8 cellular contexts compared by ENCODE assay signal in the genomic region with DNA sequence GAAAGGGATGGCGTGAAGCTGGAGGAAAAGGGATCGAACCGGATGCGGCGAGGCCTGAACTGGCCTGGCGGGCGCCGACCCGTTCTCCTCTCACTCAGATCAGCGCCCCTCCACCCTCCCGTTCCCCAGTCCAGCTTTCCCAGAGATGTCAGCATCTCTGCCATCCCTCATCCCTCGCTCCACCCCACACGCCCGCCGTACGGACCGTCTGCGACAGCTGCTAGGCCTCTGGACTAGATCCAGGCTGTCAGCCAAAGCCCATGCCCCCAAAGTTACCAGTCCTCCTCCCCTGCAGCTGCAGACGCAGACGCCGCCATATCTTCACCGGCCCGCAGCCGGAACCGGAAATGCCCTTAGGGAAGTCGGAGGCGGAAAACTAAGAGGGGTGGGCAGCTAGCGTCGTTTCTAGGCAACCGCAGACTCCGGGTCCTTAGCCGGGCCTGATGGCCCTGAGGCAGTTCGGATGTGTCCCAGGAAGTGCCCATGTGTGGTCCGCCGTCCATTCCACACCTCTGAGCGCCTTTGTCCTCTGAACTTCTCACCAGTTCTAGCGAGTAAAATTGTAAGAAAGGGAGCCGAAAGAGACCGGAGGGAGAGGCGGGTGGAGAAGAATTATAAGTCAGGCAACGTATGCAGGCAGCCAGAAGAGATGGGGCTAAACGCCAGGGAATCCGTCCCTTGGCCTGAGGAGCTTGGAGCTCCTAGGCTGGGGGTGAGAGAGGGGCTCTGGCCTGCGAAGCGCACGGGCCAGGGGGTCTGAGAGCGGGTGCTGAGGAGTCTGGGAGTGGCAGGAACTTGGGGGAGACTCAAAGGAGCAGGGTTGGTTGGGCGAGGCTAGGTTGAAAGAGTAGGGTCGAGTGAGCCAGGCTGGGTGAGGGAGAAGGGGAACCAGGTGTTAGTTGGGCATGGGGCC. TPM values are rescaled to one million over a fixed set of nuclear protein-coding genes. Genes with fewer than 3 reads are reported as not detected.
A peak's percentile ranks its signal among the peaks of the same experiment; 100 is the strongest.
DNase-seq lines count a peak whose midpoint lies in the region; ATAC-seq and TF ChIP-seq lines count a peak whose summit lies in the region.

A gene with protein sequence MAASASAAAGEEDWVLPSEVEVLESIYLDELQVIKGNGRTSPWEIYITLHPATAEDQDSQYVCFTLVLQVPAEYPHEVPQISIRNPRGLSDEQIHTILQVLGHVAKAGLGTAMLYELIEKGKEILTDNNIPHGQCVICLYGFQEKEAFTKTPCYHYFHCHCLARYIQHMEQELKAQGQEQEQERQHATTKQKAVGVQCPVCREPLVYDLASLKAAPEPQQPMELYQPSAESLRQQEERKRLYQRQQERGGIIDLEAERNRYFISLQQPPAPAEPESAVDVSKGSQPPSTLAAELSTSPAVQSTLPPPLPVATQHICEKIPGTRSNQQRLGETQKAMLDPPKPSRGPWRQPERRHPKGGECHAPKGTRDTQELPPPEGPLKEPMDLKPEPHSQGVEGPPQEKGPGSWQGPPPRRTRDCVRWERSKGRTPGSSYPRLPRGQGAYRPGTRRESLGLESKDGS (minus strand): TSS at position 349 of the 913 bp plus-strand sequence. CDS start 32 bp downstream, at position 317.
A gene with protein sequence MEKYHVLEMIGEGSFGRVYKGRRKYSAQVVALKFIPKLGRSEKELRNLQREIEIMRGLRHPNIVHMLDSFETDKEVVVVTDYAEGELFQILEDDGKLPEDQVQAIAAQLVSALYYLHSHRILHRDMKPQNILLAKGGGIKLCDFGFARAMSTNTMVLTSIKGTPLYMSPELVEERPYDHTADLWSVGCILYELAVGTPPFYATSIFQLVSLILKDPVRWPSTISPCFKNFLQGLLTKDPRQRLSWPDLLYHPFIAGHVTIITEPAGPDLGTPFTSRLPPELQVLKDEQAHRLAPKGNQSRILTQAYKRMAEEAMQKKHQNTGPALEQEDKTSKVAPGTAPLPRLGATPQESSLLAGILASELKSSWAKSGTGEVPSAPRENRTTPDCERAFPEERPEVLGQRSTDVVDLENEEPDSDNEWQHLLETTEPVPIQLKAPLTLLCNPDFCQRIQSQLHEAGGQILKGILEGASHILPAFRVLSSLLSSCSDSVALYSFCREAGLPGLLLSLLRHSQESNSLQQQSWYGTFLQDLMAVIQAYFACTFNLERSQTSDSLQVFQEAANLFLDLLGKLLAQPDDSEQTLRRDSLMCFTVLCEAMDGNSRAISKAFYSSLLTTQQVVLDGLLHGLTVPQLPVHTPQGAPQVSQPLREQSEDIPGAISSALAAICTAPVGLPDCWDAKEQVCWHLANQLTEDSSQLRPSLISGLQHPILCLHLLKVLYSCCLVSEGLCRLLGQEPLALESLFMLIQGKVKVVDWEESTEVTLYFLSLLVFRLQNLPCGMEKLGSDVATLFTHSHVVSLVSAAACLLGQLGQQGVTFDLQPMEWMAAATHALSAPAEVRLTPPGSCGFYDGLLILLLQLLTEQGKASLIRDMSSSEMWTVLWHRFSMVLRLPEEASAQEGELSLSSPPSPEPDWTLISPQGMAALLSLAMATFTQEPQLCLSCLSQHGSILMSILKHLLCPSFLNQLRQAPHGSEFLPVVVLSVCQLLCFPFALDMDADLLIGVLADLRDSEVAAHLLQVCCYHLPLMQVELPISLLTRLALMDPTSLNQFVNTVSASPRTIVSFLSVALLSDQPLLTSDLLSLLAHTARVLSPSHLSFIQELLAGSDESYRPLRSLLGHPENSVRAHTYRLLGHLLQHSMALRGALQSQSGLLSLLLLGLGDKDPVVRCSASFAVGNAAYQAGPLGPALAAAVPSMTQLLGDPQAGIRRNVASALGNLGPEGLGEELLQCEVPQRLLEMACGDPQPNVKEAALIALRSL (N-terminal part only) (plus strand): TSS at position 433 of the 913 bp plus-strand sequence. CDS start 744 bp downstream, outside the sequence.

- DNase-seq in GM19240 (ENCODE audit: insufficient read length, low spot score) (peak; percentile 92), NCI-H526 treated with DMSO at 0.1 percent for 48 hours (lab: John Stamatoyannopoulos, UW) (peak; percentile 80), coronary artery (ENCODE audit: low spot score) (peak; percentile 88), left kidney (ENCODE audit: low read depth, low spot score) (peak; percentile 97)
- DNase-seq in activated CD4-positive, alpha-beta T cell treated with anti-CD3 and anti-CD28 coated beads, Interleukin-2, amount 10 ng/mL, durations not matched to agents 7 days and 5 days: peak; percentile 87
- DNase-seq in stimulated activated CD4-positive, alpha-beta T cell treated with anti-CD3 and anti-CD28 coated beads, Interleukin-2, amount 100 ng/mL, for 24 hours: peak; percentile 85 to 86

- CTCF ChIA-PET in activated CD4-positive, alpha-beta T cell treated with anti-CD3 and anti-CD28 coated beads, Interleukin-2, amount 10 ng/mL, durations not matched to agents 7 days and 5 days (lab: Charles Lee): interaction anchor here (0.6 to 5.3 kb wide), 8 partner anchors 13 to 203 kb away, joined by 3 to 45 read pairs (median 4); a partner anchor contains a TSS

- no peaks in the 10 kb centered on the region for H4K20me1 ChIP-seq in BLaER1

- no peaks in the 10 kb centered on the region for H3K9me3 ChIP-seq in BLaER1

- ATAC-seq in HG03457 (IDR thresholded peaks at IDR 0.05; ENCODE audit: unreplicated experiment): peak; percentile 95

- H3K4me2 ChIP-seq in BLaER1: peak within 1 kb of the TSS; percentile 98

- H3K4me1 Mint-ChIP-seq in activated CD4-positive, alpha-beta T cell treated with anti-CD3 and anti-CD28 coated beads, Interleukin-2, amount 10 ng/mL, durations not matched to agents 7 days and 5 days: peaks cover 26% of the 10 kb centered on the region

- H3K4me1 ChIP-seq in BLaER1: peaks cover 18% of the 10 kb centered on the region

- H3K27ac ChIP-seq in BLaER1: peak within 1 kb of the TSS; percentile 76
- peak within 1 kb of the TSS; percentile 35 to 84 for H3K27ac ChIP-seq in coronary artery

- H3K36me3 Mint-ChIP-seq in activated CD4-positive, alpha-beta T cell treated with anti-CD3 and anti-CD28 coated beads, Interleukin-2, amount 10 ng/mL, durations not matched to agents 7 days and 5 days (ENCODE audit: low read depth): peaks cover 7% of the 10 kb centered on the region

- no peaks in the 10 kb centered on the region for H3K9me3 Mint-ChIP-seq in activated CD4-positive, alpha-beta T cell treated with anti-CD3 and anti-CD28 coated beads, Interleukin-2, amount 10 ng/mL, durations not matched to agents 7 days and 5 days

- H3K27ac Mint-ChIP-seq in activated CD4-positive, alpha-beta T cell treated with anti-CD3 and anti-CD28 coated beads, Interleukin-2, amount 10 ng/mL, durations not matched to agents 7 days and 5 days: peak within 1 kb of the TSS; percentile 93

- H3K4me3 ChIP-seq in BLaER1: peak within 1 kb of the TSS; percentile 93
- peak within 1 kb of the TSS; percentile 84 for H3K4me3 ChIP-seq in coronary artery

- H3K9ac ChIP-seq in BLaER1: peak within 1 kb of the TSS; percentile 82

- no peaks in the 10 kb centered on the region for H3K27me3 Mint-ChIP-seq in activated CD4-positive, alpha-beta T cell treated with anti-CD3 and anti-CD28 coated beads, Interleukin-2, amount 10 ng/mL, durations not matched to agents 7 days and 5 days

- no peak for TF ChIP-seq CTCF in coronary artery (IDR thresholded peaks at IDR 0.05)

- H3K4me3 Mint-ChIP-seq in activated CD4-positive, alpha-beta T cell treated with anti-CD3 and anti-CD28 coated beads, Interleukin-2, amount 10 ng/mL, durations not matched to agents 7 days and 5 days: peak within 1 kb of the TSS; percentile 96

- H3K36me3 ChIP-seq in BLaER1: peaks cover 24% of the 10 kb centered on the region

- POLR2A ChIA-PET in activated CD4-positive, alpha-beta T cell treated with anti-CD3 and anti-CD28 coated beads, Interleukin-2, amount 10 ng/mL, durations not matched to agents 7 days and 5 days (lab: Charles Lee): no interaction called here

- no peaks in the 10 kb centered on the region for H3K27me3 ChIP-seq in BLaER1

RNA-seq across cellular contexts. Expression of the first gene that starts in this region (rescaled TPM):
- total RNA-seq in activated CD4-positive, alpha-beta T cell treated with anti-CD3 and anti-CD28 coated beads, Interleukin-2, amount 10 ng/mL, durations not matched to agents 7 days and 5 days: 10 to 100 TPM; 20.6 to 29.8 TPM

RNA-seq across cellular contexts. Expression of the second gene that starts in this region (rescaled TPM):
- total RNA-seq in activated CD4-positive, alpha-beta T cell treated with anti-CD3 and anti-CD28 coated beads, Interleukin-2, amount 10 ng/mL, durations not matched to agents 7 days and 5 days: 10 to 100 TPM; 14.6 to 17.3 TPM

Comparison
In these comparisons a context has a peak if more than half of its experiments do, and no peak if none do; other contexts are left out.
1. Peak in every context shown above with its lines: DNase-seq, ATAC-seq, H3K4me3 ChIP-seq and H3K27ac ChIP-seq.